In the genomic region with DNA sequence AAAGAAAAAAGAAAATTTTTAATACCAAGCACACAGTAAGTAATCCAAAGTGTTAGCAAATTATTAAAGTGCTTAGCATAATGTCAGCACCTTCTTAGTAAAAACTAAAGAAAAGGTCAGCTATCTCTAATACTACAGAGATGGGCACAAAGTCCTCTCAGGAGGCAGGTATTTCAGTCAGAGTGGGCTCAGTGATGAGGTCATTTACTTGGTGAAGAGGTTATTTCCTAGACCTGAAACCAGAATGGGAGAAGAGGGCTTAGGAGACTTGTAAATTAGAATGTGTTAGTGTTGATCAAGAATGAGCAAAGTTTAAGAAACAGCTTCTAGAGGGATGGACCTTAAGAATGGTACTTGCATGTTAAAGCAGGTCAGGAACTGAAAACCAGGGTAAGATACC, we compare ENCODE assay signal across 20 cellular contexts. TPM values are rescaled to one million over a fixed set of nuclear protein-coding genes. Genes with fewer than 3 reads are reported as not detected.
"Had no signal": no experiment of that assay in that cellular context is flagged by ENCODE, and none has a peak within 500 bp of the region (broad histone marks: within the 10 kb centered on the region; RNA-seq: fewer than 3 reads in every experiment).

No MANE protein-coding gene starts in this region.

- H3K27ac Mint-ChIP-seq: T-helper 2 cell treated with Interferon-gamma antibody and Interleukin-4, amounts not matched to agents 5 μg/mL and 100 μg/mL, for 36 hours; WTC11 had no signal

- H3K9me2 ChIP-seq: SK-N-SH had no signal

- H3K4me1 ChIP-seq: left ventricle myocardium inferior, upper lobe of right lung had no signal

- ATAC-seq: esophagus mucosa; gastrocnemius medialis; heart left ventricle; stimulated activated effector memory CD8-positive, alpha-beta T cell treated with anti-CD3 and anti-CD28 coated beads, Interleukin-12 subunit alpha, Interleukin-12 subunit beta, amount 100 ng/mL, for 72 hours; upper lobe of right lung; WTC11 had no signal

- H3K27ac ChIP-seq: adrenal gland, gastrocnemius medialis, heart left ventricle, left ventricle myocardium inferior, sigmoid colon, upper lobe of right lung had no signal

- DNase-seq: activated CD4-positive, alpha-beta T cell treated with anti-CD3 and anti-CD28 coated beads, Interleukin-2, amount 50 U/mL, for 1 hour; adrenal gland; cerebellar nuclear complex; cortex of kidney; effector CD4-positive, alpha-beta T cell; gastrocnemius medialis; heart left ventricle; kidney glomerular epithelial cell; left ventricle myocardium inferior; mammary epithelial cell; sigmoid colon; SK-N-SH; stimulated activated CD4-positive, alpha-beta T cell treated with anti-CD3 and anti-CD28 coated beads, Interleukin-4, amount 100 ng/mL, for 24 hours; upper lobe of right lung had no signal

- H3K4me3 ChIP-seq: adrenal gland, gastrocnemius medialis, heart left ventricle, left ventricle myocardium inferior, sigmoid colon, upper lobe of right lung had no signal

- H3K4me2 ChIP-seq: SK-N-SH had no signal

- H3K4me3 Mint-ChIP-seq: stimulated activated effector memory CD8-positive, alpha-beta T cell treated with anti-CD3 and anti-CD28 coated beads, Interleukin-12 subunit alpha, Interleukin-12 subunit beta, amount 100 ng/mL, for 72 hours; T-helper 2 cell treated with Interferon-gamma antibody and Interleukin-4, amounts not matched to agents 5 μg/mL and 100 μg/mL, for 36 hours; WTC11 had no signal

- H3K27me3 ChIP-seq: adrenal gland, gastrocnemius medialis, heart left ventricle, sigmoid colon, upper lobe of right lung had no signal

- H3K9me3 Mint-ChIP-seq: stimulated activated effector memory CD8-positive, alpha-beta T cell treated with anti-CD3 and anti-CD28 coated beads, Interleukin-12 subunit alpha, Interleukin-12 subunit beta, amount 100 ng/mL, for 72 hours; T-helper 2 cell treated with Interferon-gamma antibody and Interleukin-4, amounts not matched to agents 5 μg/mL and 100 μg/mL, for 36 hours; WTC11 had no signal

- H3K9me3 ChIP-seq: adrenal gland, gastrocnemius medialis, heart left ventricle, left ventricle myocardium inferior, sigmoid colon, SK-N-SH, upper lobe of right lung had no signal

RNA-seq across cellular contexts. Expression of gene GRAMD2A, which starts 42.1 kb away (rescaled TPM):
- total RNA-seq: activated CD8-positive, alpha-beta memory T cell treated with anti-CD3 and anti-CD28 coated beads for 36 hours; gastrocnemius medialis; left ventricle myocardium inferior; myocyte had no signal
